ENCODE assay signal across 35 cellular contexts in the genomic region with DNA sequence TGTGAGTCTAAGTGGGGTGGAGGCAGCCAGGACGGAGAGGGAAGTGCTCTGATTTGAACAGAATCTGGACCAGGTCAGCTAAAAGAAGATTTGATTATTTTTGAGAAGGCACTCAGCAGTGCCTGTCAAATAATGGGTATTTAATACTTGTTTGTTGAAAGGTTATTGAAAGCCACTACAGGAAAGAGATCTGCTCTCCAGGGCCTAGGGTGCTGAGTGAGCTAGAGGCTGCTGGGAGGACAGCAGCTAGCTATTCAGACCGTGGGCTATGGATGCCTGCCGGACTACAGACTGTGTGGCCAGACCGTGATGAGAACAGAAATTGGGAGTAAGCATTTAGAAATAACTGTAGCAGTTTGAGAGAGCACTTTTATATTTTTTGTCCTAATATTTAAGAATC. TPM values are rescaled to one million over a fixed set of nuclear protein-coding genes. Genes with fewer than 3 reads are reported as not detected.
"Had no signal": no experiment of that assay in that cellular context is flagged by ENCODE, and none has a peak within 500 bp of the region (broad histone marks: within the 10 kb centered on the region; RNA-seq: fewer than 3 reads in every experiment).

No MANE protein-coding gene starts in this region.

- H3K36me3 ChIP-seq: Peyer's patch, SJSA1 had no signal

- H3K4me2 ChIP-seq: KMS-11, SK-N-SH had no signal

- H3K9ac ChIP-seq: KMS-11, SK-N-SH had no signal

- H3K27ac ChIP-seq: KMS-11, Peyer's patch, SJSA1 had no signal

- H3K27me3 ChIP-seq: Peyer's patch had no signal

- H3K9me3 ChIP-seq: Peyer's patch, SJSA1, SK-N-SH had no signal

- H3K4me1 ChIP-seq: SJSA1 had no signal

- H3K9me2 ChIP-seq: SK-N-SH had no signal

- DNase-seq: Karpas-422, KBM-7, NCI-H1048, NCI-H1092 treated with DMSO at 0.1 percent for 48 hours, NCI-H1105 treated with DMSO at 0.1 percent for 48 hours, NCI-H1417, NCI-H1436, NCI-H146, NCI-H1694, NCI-H187, NCI-H1930, NCI-H2029 treated with DMSO at 0.1 percent for 48 hours, NCI-H2081 treated with DMSO at 0.1 percent for 48 hours, NCI-H2107, NCI-H2171, NCI-H226, NCI-H446 treated with DMSO at 0.1 percent for 48 hours, NCI-H510A, NCI-H524, NCI-H526, NCI-H69, NCI-H748 treated with DMSO at 0.1 percent for 48 hours, NCI-H82, OCI-M1, PC-3, Peyer's patch, Right ventricle myocardium superior, RPMI8226, SHP77 treated with DMSO at 0.1 percent for 48 hours, SK-N-SH, SW 1271 had no signal

- H3K4me3 ChIP-seq: Peyer's patch, SJSA1 had no signal

RNA-seq across cellular contexts. Expression of a gene that starts 8.8 kb away (rescaled TPM):
- total RNA-seq: LHCN-M2, MCF 10A, PC-3 had no signal
